Comparison of ENCODE assay signal across 12 cellular contexts in genomic region chr12:21942377-21942703, GRCh38. TPM values are rescaled to one million over a fixed set of nuclear protein-coding genes. Genes with fewer than 3 reads are reported as not detected.
DNase-seq lines count a peak whose midpoint lies in the region; ATAC-seq and TF ChIP-seq lines count a peak whose summit lies in the region.
"Had no signal": no experiment of that assay in that cellular context is flagged by ENCODE, and none has a peak within 500 bp of the region (broad histone marks: within the 10 kb centered on the region; RNA-seq: fewer than 3 reads in every experiment).

No MANE protein-coding gene starts in this region.

- H3K36me3 ChIP-seq in HUES6 (ENCODE audit: control insufficient read depth, insufficient read depth, low read length) (no peaks in the 10 kb centered on the region), esophagus muscularis mucosa (no peaks in the 10 kb centered on the region), liver (ENCODE audit: control insufficient read depth in 4 of 4, insufficient read depth in 3 of 4, low read depth in 1 of 4, low read length in 3 of 4) (no peaks in the 10 kb centered on the region), skeletal muscle tissue (ENCODE audit: control insufficient read depth in 3 of 3, insufficient read depth in 3 of 3, low read length in 3 of 3) (no peaks in the 10 kb centered on the region)
- H3K36me3 ChIP-seq: WERI-Rb-1 had no signal

- TF ChIP-seq RAD21 in liver (IDR thresholded peaks at IDR 0.05): no peak

- intact Hi-C loops in esophagus muscularis mucosa (cut with DNase I): loop anchor here (5.0 to 10.0 kb wide), 3 partner anchors 48 to 245 kb away; no protein-coding TSS in a partner anchor

- H3K9ac ChIP-seq in HUES6 (ENCODE audit: low read length) (no peak overlapping the region), liver (ENCODE audit: low read depth in 1 of 2, low read length in 2 of 2) (peak overlapping the region in 1 of 2 donors; percentile 18), skeletal muscle tissue (ENCODE audit: low read depth in 1 of 3, low read length in 3 of 3) (peak overlapping the region; percentile 82 to 95 (median 90))

- H3K4me1 ChIP-seq in HUES6 (ENCODE audit: control insufficient read depth, insufficient read depth, low read length) (no peaks in the 10 kb centered on the region), esophagus muscularis mucosa (peaks cover 0 to 24% (median 21%) of the 10 kb centered on the region in 4 donors), liver (ENCODE audit: control insufficient read depth in 4 of 4, insufficient read depth in 4 of 4, low read length in 3 of 4) (peaks cover 0 to 24% (median 3%) of the 10 kb centered on the region in 4 donors), skeletal muscle tissue (ENCODE audit: control insufficient read depth in 3 of 3, insufficient read depth in 3 of 3, low read length in 3 of 3) (peaks cover 9 to 14% (median 11%) of the 10 kb centered on the region in 3 donors)

- H3K27ac ChIP-seq in HUES6 (ENCODE audit: low read depth, low read length): no peak overlapping the region
- peak overlapping the region; percentile 86 to 87 (median 86) for H3K27ac ChIP-seq in esophagus muscularis mucosa (replicated peaks in 1 of 4)
- H3K27ac ChIP-seq in liver (ENCODE audit: low read depth in 1 of 2, low read length in 2 of 2): peak overlapping the region; percentile 83 to 85
- peak overlapping the region; percentile 92 for H3K27ac ChIP-seq in skeletal muscle tissue (ENCODE audit: low read depth, low read length)

- WGBS in esophagus muscularis mucosa: 49% methylated on average over 11 of the region's 11 CpGs
- 25% methylated on average over 11 of the region's 11 CpGs for WGBS in liver

- H3K4me3 ChIP-seq in HUES6 (ENCODE audit: low read depth, low read length) (peak overlapping the region; percentile 77), esophagus muscularis mucosa (peak overlapping the region; percentile 58 to 67 (median 62)), liver (ENCODE audit: low read depth in 1 of 3, low read length in 3 of 3) (peak overlapping the region; percentile 48 to 78 (median 76)), skeletal muscle tissue (ENCODE audit: low read length in 3 of 3) (peak overlapping the region; percentile 71 to 84 (median 80))

- no peak for DNase-seq in esophagus muscularis mucosa (ENCODE audit: extremely low spot score)
- DNase-seq in NCI-H1105 treated with DMSO at 0.1 percent for 48 hours (lab: John Stamatoyannopoulos, UW): no peak
- DNase-seq in H4 (ENCODE audit: low spot score): no peak
- no peak for DNase-seq in NCI-H2196 treated with DMSO at 0.1 percent for 48 hours (lab: John Stamatoyannopoulos, UW; ENCODE audit: unreplicated experiment)
- DNase-seq: KBM-7, NCI-H345 had no signal

- TF ChIP-seq POLR2A in esophagus muscularis mucosa (IDR thresholded peaks at IDR 0.05; ENCODE audit: low read depth): no peak

- no peak for ATAC-seq in HG02884 (IDR thresholded peaks at IDR 0.05; ENCODE audit: unreplicated experiment)
- ATAC-seq: activated T-helper 17 cell treated with anti-CD3 and anti-CD28 coated beads, Interleukin-2, amount 50 U/mL, for 72 hours had no signal

- no peak for TF ChIP-seq CTCF in esophagus muscularis mucosa (IDR thresholded peaks at IDR 0.05)
- TF ChIP-seq CTCF in liver (IDR thresholded peaks at IDR 0.05; ENCODE audit: low read depth, low read length, missing input control): no peak

- no peaks in the 10 kb centered on the region for H3K9me3 ChIP-seq in HUES6 (ENCODE audit: control insufficient read depth, insufficient read depth, low read depth, low read length)
- H3K9me3 ChIP-seq in esophagus muscularis mucosa: peaks cover 0 to 16% (median 12%) of the 10 kb centered on the region in 4 donors
- peaks cover 0 to 3% (median 1%) of the 10 kb centered on the region in 4 donors for H3K9me3 ChIP-seq in liver (ENCODE audit: control insufficient read depth in 4 of 4, low read length in 3 of 4)
- peaks cover 10 to 11% (median 11%) of the 10 kb centered on the region in 3 donors for H3K9me3 ChIP-seq in skeletal muscle tissue (ENCODE audit: control insufficient read depth in 3 of 3, low read length in 3 of 3)

- TF ChIP-seq EP300 in esophagus muscularis mucosa (IDR thresholded peaks at IDR 0.05): no peak

- H3K27me3 ChIP-seq in HUES6 (ENCODE audit: control insufficient read depth, insufficient read depth, low read length) (peaks cover 47% of the 10 kb centered on the region), esophagus muscularis mucosa (peaks cover 0 to 4% (median 0%) of the 10 kb centered on the region in 4 donors), liver (ENCODE audit: control insufficient read depth in 4 of 4, insufficient read depth in 4 of 4, low read length in 3 of 4) (no peaks in the 10 kb centered on the region), skeletal muscle tissue (ENCODE audit: control insufficient read depth in 3 of 3, insufficient read depth in 3 of 3, low read length in 3 of 3) (no peaks in the 10 kb centered on the region)

TF ChIP-seq in liver, 16 proteins besides CTCF, POLR2A, EP300 and RAD21:
- peak; percentile 8 for TF ChIP-seq YY1 (IDR thresholded peaks at IDR 0.05)
- TF ChIP-seq JUND (IDR thresholded peaks at IDR 0.05): no peak
- no peak for TF ChIP-seq EGR1 (IDR thresholded peaks at IDR 0.05; ENCODE audit: low read depth in 2 of 2)
- no peak for TF ChIP-seq SP1 (IDR thresholded peaks at IDR 0.05)
- peak; percentile 2 for TF ChIP-seq FOXA1 (IDR thresholded peaks at IDR 0.05)
- peak in 1 of 2 donors; percentile 15 for TF ChIP-seq RXRA (IDR thresholded peaks at IDR 0.05)
TF ChIP-seq in liver: peak in this region for 3.

RNA-seq across cellular contexts. Expression of gene ABCC9, which starts 1.1 kb away (rescaled TPM):
- total RNA-seq in esophagus muscularis mucosa (10 to 100 TPM; 44.1 to 58.6 (median 50.9) TPM), liver (10 to 100 TPM in 1 of 2 donors, 1 to 10 TPM in 1; 2.7 to 55.6 TPM), skeletal muscle tissue (111 TPM)
- 10 to 100 TPM in 1 of 2 donors, 1 to 10 TPM in 1; 9.2 to 12.2 TPM for polyA plus RNA-seq in liver
- total RNA-seq in H4 (2014; rRNA removed; shearing (Covaris generic)): 0.06 TPM in 1 of 2 replicates, not detected in the other
